8 cellular contexts compared by ENCODE assay signal in the genomic region with DNA sequence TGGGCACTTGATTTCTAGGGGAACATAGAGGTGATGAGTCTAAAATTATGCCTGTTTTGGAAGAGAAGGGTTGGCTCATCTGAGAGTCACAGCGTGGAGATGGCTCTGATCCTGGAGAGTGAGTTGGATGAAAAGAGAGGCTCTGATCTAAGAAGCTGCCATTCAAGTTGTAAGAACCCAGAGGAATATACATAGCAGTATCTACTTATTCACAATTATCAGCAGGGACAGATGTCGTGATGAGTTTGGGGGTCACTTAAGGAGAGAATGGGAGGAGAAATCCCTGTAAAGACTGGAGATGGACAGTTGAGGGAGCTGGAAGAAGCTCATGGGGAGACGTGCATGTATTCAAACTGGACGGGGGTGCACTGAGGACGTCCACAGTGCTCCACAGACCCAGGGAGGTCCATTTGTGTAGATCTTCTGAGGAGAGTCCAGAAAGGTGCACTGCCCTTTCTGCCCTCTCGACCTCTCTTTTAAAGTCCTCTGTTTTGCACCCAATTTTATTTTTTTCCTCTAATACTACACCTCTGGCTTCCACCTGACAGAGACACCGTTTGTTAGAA.
"Had no signal": no experiment of that assay in that cellular context is flagged by ENCODE, and none has a peak within 500 bp of the region (broad histone marks: within the 10 kb centered on the region; RNA-seq: fewer than 3 reads in every experiment).

No MANE protein-coding gene starts in this region.

- ATAC-seq: GM12878 had no signal

- DNase-seq: GDM1, GF-D8 had no signal

- FAIRE-seq: G401.6, GM12878, GM12891, GM12892, GM18507, GM19239 had no signal

- H3K4me3 ChIP-seq: GM12878 had no signal
